In the genomic region with DNA sequence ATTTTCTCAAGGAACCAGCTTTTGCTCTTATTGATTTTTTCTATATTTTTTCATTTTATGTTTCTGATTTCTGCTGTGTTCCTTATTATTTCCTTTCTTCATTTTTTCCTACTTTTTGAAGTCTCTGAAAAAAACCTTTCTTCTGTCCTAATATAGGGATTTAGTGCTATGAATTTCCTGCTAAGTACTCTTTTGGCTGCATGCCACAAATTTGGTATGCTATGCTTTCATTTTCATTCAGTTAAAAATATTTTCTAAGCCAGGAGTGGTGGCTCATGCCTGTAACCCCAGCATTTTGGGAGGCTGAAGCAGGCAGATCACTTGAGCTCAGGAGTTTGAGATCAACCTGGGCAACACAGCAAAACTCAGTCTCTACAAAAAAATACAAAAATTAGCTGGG, we compare ENCODE assay signal across 30 cellular contexts. TPM values are rescaled to one million over a fixed set of nuclear protein-coding genes. Genes with fewer than 3 reads are reported as not detected.
DNase-seq lines count a peak whose midpoint lies in the region; ATAC-seq and TF ChIP-seq lines count a peak whose summit lies in the region.
"Had no signal": no experiment of that assay in that cellular context is flagged by ENCODE, and none has a peak within 500 bp of the region (broad histone marks: within the 10 kb centered on the region; RNA-seq: fewer than 3 reads in every experiment).

No MANE protein-coding gene starts in this region.

- H3K4me1 Mint-ChIP-seq in T-helper 2 cell treated with Interferon-gamma antibody and Interleukin-4, amounts not matched to agents 5 μg/mL and 100 μg/mL, for 36 hours (ENCODE audit: low read depth), result peaks cover 4% of the 10 kb centered on the region
- H3K4me1 Mint-ChIP-seq: activated naive CD8-positive, alpha-beta T cell treated with anti-CD3 and anti-CD28 coated beads, Interleukin-2, amount 10 ng/mL, durations not matched to agents 7 days and 5 days had no signal

- H3K9me3 Mint-ChIP-seq in T-helper 2 cell treated with Interferon-gamma antibody and Interleukin-4, amounts not matched to agents 5 μg/mL and 100 μg/mL, for 36 hours, result no peaks in the 10 kb centered on the region

- H3K4me3 Mint-ChIP-seq in T-helper 2 cell treated with Interferon-gamma antibody and Interleukin-4, amounts not matched to agents 5 μg/mL and 100 μg/mL, for 36 hours, result no peak overlapping the region
- H3K4me3 Mint-ChIP-seq: activated CD4-positive, alpha-beta T cell treated with anti-CD3 and anti-CD28 coated beads for 36 hours; activated naive CD8-positive, alpha-beta T cell treated with anti-CD3 and anti-CD28 coated beads, Interleukin-2, amount 10 ng/mL, durations not matched to agents 7 days and 5 days; naive B cell; T-cell had no signal

- peaks cover 14% of the 10 kb centered on the region for H3K27me3 Mint-ChIP-seq in T-helper 2 cell treated with Interferon-gamma antibody and Interleukin-4, amounts not matched to agents 5 μg/mL and 100 μg/mL, for 36 hours (ENCODE audit: low read depth)

- no peak for ATAC-seq in HG02678 (IDR thresholded peaks at IDR 0.05; ENCODE audit: unreplicated experiment)
- ATAC-seq: activated CD4-positive, alpha-beta T cell treated with anti-CD3 and anti-CD28 coated beads for 36 hours; sciatic nerve; T-cell had no signal

- H3K27ac Mint-ChIP-seq in T-helper 2 cell treated with Interferon-gamma antibody and Interleukin-4, amounts not matched to agents 5 μg/mL and 100 μg/mL, for 36 hours, result no peak overlapping the region
- H3K27ac Mint-ChIP-seq: activated CD4-positive, alpha-beta T cell treated with anti-CD3 and anti-CD28 coated beads for 36 hours; activated naive CD8-positive, alpha-beta T cell treated with anti-CD3 and anti-CD28 coated beads, Interleukin-2, amount 10 ng/mL, durations not matched to agents 7 days and 5 days; naive B cell; progenitor cell of endocrine pancreas; T-cell had no signal

- no peak for TF ChIP-seq CTCF in fibroblast of the aortic adventitia (IDR thresholded peaks at IDR 0.05; ENCODE audit: insufficient read depth, low read length)

- H3K36me3 Mint-ChIP-seq in T-helper 2 cell treated with Interferon-gamma antibody and Interleukin-4, amounts not matched to agents 5 μg/mL and 100 μg/mL, for 36 hours (ENCODE audit: low read depth), result no peaks in the 10 kb centered on the region
- H3K36me3 Mint-ChIP-seq: T-cell had no signal

- no peak overlapping the region for H3K4me3 ChIP-seq in fibroblast of the aortic adventitia (ENCODE audit: low read depth, low read length)
- H3K4me3 ChIP-seq: ascending aorta, left ventricle myocardium inferior, Peyer's patch, SJCRH30 had no signal

- DNase-seq in EH (ENCODE audit: low read depth) (peak; percentile 36), KBM-7 (peak; percentile 8), RPMI8226 (peak; percentile 84), fibroblast of the aortic adventitia (ENCODE audit: low read depth) (peak; percentile 35), NCI-H446 treated with DMSO at 0.1 percent for 48 hours (lab: John Stamatoyannopoulos, UW) (no peak)
- no peak for DNase-seq in T-helper 2 cell treated with Interferon-gamma antibody and Interleukin-4, amounts not matched to agents 5 μg/mL and 100 μg/mL, for 36 hours (ENCODE audit: low spot score)
- DNase-seq: activated CD4-positive, alpha-beta T cell treated with anti-CD3 and anti-CD28 coated beads for 36 hours; activated gamma-delta T cell; activated naive CD8-positive, alpha-beta T cell treated with anti-CD3 and anti-CD28 coated beads, Interleukin-2, amount 10 ng/mL, durations not matched to agents 7 days and 5 days; activated T-cell treated with anti-CD3 and anti-CD28 coated beads, Interleukin-2, amount 50 U/mL, for 1 hour; C1 segment of cervical spinal cord; GOT3; left ventricle myocardium inferior; naive B cell; NCI-H1694 treated with DMSO at 0.1 percent for 48 hours; NCI-H510A treated with DMSO at 0.1 percent for 48 hours; Peyer's patch; SJCRH30; stimulated activated CD4-positive, alpha-beta T cell treated with anti-CD3 and anti-CD28 coated beads, Interleukin-12 subunit alpha, Interleukin-12 subunit beta, amount 100 ng/mL, for 4 hours; stimulated activated CD4-positive, alpha-beta T cell treated with anti-CD3 and anti-CD28 coated beads, Interleukin-4, amount 100 ng/mL, for 1 hour; T-cell; trophoblast cell had no signal

- in situ Hi-C loops in KBM-7 (cut with MboI; ENCODE audit: low pct_unique_long_range_greater_than_20kb, low sequenced_read_pairs), result no loop called here

RNA-seq across cellular contexts. Expression of a gene that starts 30.6 kb away (rescaled TPM):
- not detected in 2 replicates for total RNA-seq in fibroblast of the aortic adventitia (ENCODE audit: low replicate concordance)
- total RNA-seq: activated CD4-positive, alpha-beta T cell treated with anti-CD3 and anti-CD28 coated beads for 36 hours; activated CD8-positive, alpha-beta memory T cell treated with anti-CD3 and anti-CD28 coated beads for 36 hours; ascending aorta; cardiac septum; Daoy; glomerular endothelial cell; left ventricle myocardium inferior; Peyer's patch; progenitor cell of endocrine pancreas; sciatic nerve; SJCRH30 had no signal

RNA-seq across cellular contexts. Expression of a gene that starts 35.7 kb away (rescaled TPM):
- not detected in 2 replicates for total RNA-seq in fibroblast of the aortic adventitia (ENCODE audit: low replicate concordance)
- total RNA-seq: activated CD4-positive, alpha-beta T cell treated with anti-CD3 and anti-CD28 coated beads for 36 hours; activated CD8-positive, alpha-beta memory T cell treated with anti-CD3 and anti-CD28 coated beads for 36 hours; activated naive CD8-positive, alpha-beta T cell treated with anti-CD3 and anti-CD28 coated beads, Interleukin-2, amount 10 ng/mL, durations not matched to agents 7 days and 5 days; Daoy; progenitor cell of endocrine pancreas; SJCRH30 had no signal

Comparison
In these comparisons a context has a peak if more than half of its experiments do, and no peak if none do; other contexts are left out.
1. DNase-seq: peak in EH (single experiment), KBM-7 (single experiment), RPMI8226 (single experiment) and fibroblast of the aortic adventitia (single experiment); none in NCI-H446 treated with DMSO at 0.1 percent for 48 hours (single experiment) and T-helper 2 cell treated with Interferon-gamma antibody and Interleukin-4, amounts not matched to agents 5 μg/mL and 100 μg/mL, for 36 hours (single experiment).